Comparison of ENCODE assay signal across 23 cellular contexts in the genomic region with DNA sequence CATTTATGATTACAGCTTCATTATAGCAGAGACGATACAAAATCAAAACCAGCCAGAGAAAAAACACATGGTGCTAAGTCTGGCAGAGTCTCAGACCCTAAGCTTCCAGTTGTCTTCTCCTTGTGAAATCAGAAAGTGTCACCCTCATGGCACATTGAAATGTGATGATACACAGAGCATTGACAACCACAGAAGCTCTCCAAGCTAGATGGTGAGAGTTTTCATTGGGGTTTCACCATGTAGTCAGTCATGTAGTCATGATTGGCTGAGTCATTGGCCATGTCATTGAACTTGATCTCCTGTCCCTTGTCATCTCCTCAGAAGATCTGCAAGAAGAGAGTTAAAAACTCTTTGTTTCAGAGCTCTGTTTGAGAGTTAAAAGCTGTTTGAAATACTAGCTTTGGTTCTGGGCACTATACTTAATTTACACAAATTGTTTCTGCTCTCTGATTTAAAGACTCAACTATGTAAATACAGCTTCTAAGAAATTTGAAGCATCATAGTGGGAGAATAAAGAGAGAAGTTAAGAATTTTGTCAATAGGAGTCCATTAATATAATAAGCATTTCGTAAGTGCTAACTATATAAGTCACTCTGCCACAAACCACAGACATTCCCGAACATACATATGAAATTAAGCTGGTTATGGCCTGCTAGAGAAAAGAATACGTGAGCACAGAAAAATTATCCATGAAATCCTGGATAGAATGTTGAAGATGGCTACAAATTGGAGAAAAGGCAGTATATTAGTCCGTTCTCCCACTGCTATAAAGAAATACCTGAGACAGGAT.
A peak's percentile ranks its signal among the peaks of the same experiment; 100 is the strongest.
DNase-seq lines count a peak whose midpoint lies in the region; ATAC-seq and TF ChIP-seq lines count a peak whose summit lies in the region.
"Had no signal": no experiment of that assay in that cellular context is flagged by ENCODE, and none has a peak within 500 bp of the region (broad histone marks: within the 10 kb centered on the region; RNA-seq: fewer than 3 reads in every experiment).

No MANE protein-coding gene starts in this region.

- no peak overlapping the region for H4K91ac ChIP-seq in IMR-90 (ENCODE audit: insufficient read depth, low read depth, low read length)

- H3K9ac ChIP-seq in IMR-90 (ENCODE audit: low read depth, low read length) = no peak overlapping the region
- no peak overlapping the region for H3K9ac ChIP-seq in SK-N-MC (ENCODE audit: insufficient read length)
- H3K9ac ChIP-seq: BLaER1 treated with 17β-estradiol and CSF1 and Interleukin-3, amounts not matched to agents 10 nM and 100 nM; KMS-11 had no signal

- BruUV-seq in IMR-90 (replicated peaks; lab: Mats Ljungman, UMichigan) = no TSS peak

- no peak overlapping the region for H2AFZ ChIP-seq in IMR-90 (replicated peaks; ENCODE audit: low read length, poor library complexity)

- H3K4me3 ChIP-seq in IMR-90 (ENCODE audit: insufficient read depth, low read depth, low read length) (no peak overlapping the region), SK-N-MC (no peak overlapping the region), lower leg skin (ENCODE audit: low read depth, poor library complexity, severe bottlenecking) (no peak overlapping the region)
- H3K4me3 ChIP-seq: BLaER1 treated with 17β-estradiol and CSF1 and Interleukin-3, amounts not matched to agents 10 nM and 100 nM; SJCRH30 had no signal

- no peaks in the 10 kb centered on the region for H4K20me1 ChIP-seq in IMR-90 (ENCODE audit: insufficient read depth, low read length)
- H4K20me1 ChIP-seq: BLaER1 treated with 17β-estradiol and CSF1 and Interleukin-3, amounts not matched to agents 10 nM and 100 nM had no signal

- intact Hi-C loops in IMR-90 (cut with micrococcal nuclease) = no loop called here
- intact Hi-C loops in lower leg skin (cut with DNase I; ENCODE audit: low total_unique reads) = no loop called here

- H4K8ac ChIP-seq in IMR-90 (ENCODE audit: low read depth in 2 of 2, low read length in 2 of 2) = no peak overlapping the region

- H2BK120ac ChIP-seq in IMR-90 (ENCODE audit: low read depth, low read length) = no peak overlapping the region

- H3K27me3 Mint-ChIP-seq in activated T-cell treated with anti-CD3 and anti-CD28 coated beads, Interleukin-2, amount 50 U/mL, for 4 hours (ENCODE audit: low read depth) = no peaks in the 10 kb centered on the region
- H3K27me3 Mint-ChIP-seq in stimulated activated naive B cell treated with anti-CD40 and anti-IgM and Interleukin-4, amounts not matched to agents 10 μg/mL and 1 μg/mL and 100 μg/mL, for 72 hours = peaks cover 0 to 10% of the 10 kb centered on the region in 2 donors
- no peaks in the 10 kb centered on the region for H3K27me3 Mint-ChIP-seq in stimulated activated memory B cell treated with anti-CD40 and anti-IgM and Interleukin-4, amounts not matched to agents 10 μg/mL and 1 μg/mL and 100 μg/mL, for 72 hours
- H3K27me3 Mint-ChIP-seq: activated CD4-positive, alpha-beta memory T cell treated with anti-CD3 and anti-CD28 coated beads, Interleukin-2, amount 10 ng/mL, durations not matched to agents 7 days and 5 days; memory B cell had no signal

- no peak overlapping the region for H2BK20ac ChIP-seq in IMR-90 (ENCODE audit: low read depth, low read length)

- no peaks in the 10 kb centered on the region for H3K9me1 ChIP-seq in IMR-90 (ENCODE audit: insufficient read depth, low read length)

- H2AK9ac ChIP-seq in IMR-90 (replicated peaks; ENCODE audit: low read depth, low read length, poor library complexity) = no peak overlapping the region

- no peaks in the 10 kb centered on the region for H3K4me1 ChIP-seq in IMR-90 (ENCODE audit: control insufficient read depth, insufficient read depth, low read length)
- H3K4me1 ChIP-seq: SJCRH30 had no signal

- dilution Hi-C loops in IMR-90 (cut with HindIII; ENCODE audit: low sequenced_read_pairs, unreplicated experiment) = no loop called here

- no peaks in the 10 kb centered on the region for H3K79me1 ChIP-seq in IMR-90 (ENCODE audit: low read depth in 1 of 2, low read length in 2 of 2)

- WGBS in IMR-90 (ENCODE audit: extremely low coverage in 2 of 2, insufficient read length in 1 of 2), 2 experiments = no CpG with 5 or more reads among the region's 5 CpGs
- WGBS in lower leg skin, 2 donors = 74 to 79% methylated on average over 5 of the region's 5 CpGs

- H3K36me3 ChIP-seq in IMR-90 (ENCODE audit: control insufficient read depth, insufficient read depth, low read length) (no peaks in the 10 kb centered on the region), SK-N-MC (ENCODE audit: insufficient read depth, low read length) (no peaks in the 10 kb centered on the region)
- H3K36me3 ChIP-seq: BLaER1 treated with 17β-estradiol and CSF1 and Interleukin-3, amounts not matched to agents 10 nM and 100 nM; SJCRH30 had no signal

- in situ Hi-C loops in IMR-90 (cut with MboI; ENCODE audit: low sequenced_read_pairs) = no loop called here

- H3K27me3 ChIP-seq in IMR-90 (ENCODE audit: control insufficient read depth, insufficient read depth, low read length) = no peaks in the 10 kb centered on the region
- H3K27me3 ChIP-seq: BLaER1 treated with 17β-estradiol and CSF1 and Interleukin-3, amounts not matched to agents 10 nM and 100 nM; SJCRH30 had no signal

- no peak overlapping the region for H3K27ac ChIP-seq in IMR-90 (ENCODE audit: insufficient read depth, low read length)
- H3K27ac ChIP-seq in SK-N-MC = no peak overlapping the region
- H3K27ac ChIP-seq: KMS-11, SJCRH30 had no signal

- no peak for TF ChIP-seq RAD21 in IMR-90 (IDR thresholded peaks at IDR 0.05; ENCODE audit: low read length)

- TF ChIP-seq CTCF in IMR-90 (conservative IDR thresholded peaks at IDR 0.05; ENCODE audit: low read depth, low read length) = no peak
- no peak for TF ChIP-seq CTCF in lower leg skin (IDR thresholded peaks at IDR 0.05)

- H3K4me2 ChIP-seq in IMR-90 (ENCODE audit: low read depth, low read length) = no peak overlapping the region
- H3K4me2 ChIP-seq: BLaER1 treated with 17β-estradiol and CSF1 and Interleukin-3, amounts not matched to agents 10 nM and 100 nM; KMS-11 had no signal

- H3K4me3 Mint-ChIP-seq in activated T-cell treated with anti-CD3 and anti-CD28 coated beads, Interleukin-2, amount 50 U/mL, for 4 hours = no peak overlapping the region
- H3K4me3 Mint-ChIP-seq in stimulated activated naive B cell treated with anti-CD40 and anti-IgM and Interleukin-4, amounts not matched to agents 10 μg/mL and 1 μg/mL and 100 μg/mL, for 72 hours = no peak overlapping the region
- no peak overlapping the region for H3K4me3 Mint-ChIP-seq in stimulated activated memory B cell treated with anti-CD40 and anti-IgM and Interleukin-4, amounts not matched to agents 10 μg/mL and 1 μg/mL and 100 μg/mL, for 72 hours
- H3K4me3 Mint-ChIP-seq: activated CD4-positive, alpha-beta memory T cell treated with anti-CD3 and anti-CD28 coated beads, Interleukin-2, amount 10 ng/mL, durations not matched to agents 7 days and 5 days; activated naive CD4-positive, alpha-beta T cell treated with anti-CD3 and anti-CD28 coated beads for 36 hours; memory B cell; WTC11 had no signal

- H3K9me3 ChIP-seq in IMR-90 (ENCODE audit: control insufficient read depth, insufficient read depth, low read length) (no peaks in the 10 kb centered on the region), SK-N-MC (ENCODE audit: low read depth, low read length) (no peaks in the 10 kb centered on the region)
- H3K9me3 ChIP-seq: BLaER1 treated with 17β-estradiol and CSF1 and Interleukin-3, amounts not matched to agents 10 nM and 100 nM; SJCRH30 had no signal

- no peak overlapping the region for H2BK5ac ChIP-seq in IMR-90 (ENCODE audit: low read depth, low read length, poor library complexity, severe bottlenecking)

- DNase-seq in activated T-cell treated with anti-CD3 and anti-CD28 coated beads, Interleukin-2, amount 50 U/mL, for 4 hours = no peak
- DNase-seq in activated T-cell treated with anti-CD3 and anti-CD28 coated beads, Interleukin-2, amount 50 U/mL, for 1 hour = no peak
- DNase-seq in IMR-90 (peak; percentile 7), SK-N-MC (ENCODE audit: low read depth, low spot score) (peak; percentile 16), NCI-H2081 (lab: John Stamatoyannopoulos, UW) (no peak), lower leg skin (ENCODE audit: low spot score in 2 of 2) (no peak)
- DNase-seq in stimulated activated naive B cell treated with anti-CD40 and anti-IgM and Interleukin-4, amounts not matched to agents 10 μg/mL and 1 μg/mL and 100 μg/mL, for 72 hours = no peak
- DNase-seq: activated CD4-positive, alpha-beta memory T cell treated with anti-CD3 and anti-CD28 coated beads, Interleukin-2, amount 10 ng/mL, durations not matched to agents 7 days and 5 days; activated naive CD4-positive, alpha-beta T cell treated with anti-CD3 and anti-CD28 coated beads for 36 hours; activated T-cell treated with anti-CD3 and anti-CD28 coated beads for 4 hours; aorta; Calu3; effector CD8-positive, alpha-beta T cell; nucleus accumbens; OCI-M1; SJCRH30; stimulated activated CD4-positive, alpha-beta T cell treated with anti-CD3 and anti-CD28 coated beads, Interleukin-4, amount 100 ng/mL, for 1 hour had no signal

- H3K14ac ChIP-seq in IMR-90 (replicated peaks; ENCODE audit: low read depth, low read length) = no peak overlapping the region

- H3K27ac Mint-ChIP-seq in stimulated activated naive B cell treated with anti-CD40 and anti-IgM and Interleukin-4, amounts not matched to agents 10 μg/mL and 1 μg/mL and 100 μg/mL, for 72 hours = no peak overlapping the region
- H3K27ac Mint-ChIP-seq in stimulated activated memory B cell treated with anti-CD40 and anti-IgM and Interleukin-4, amounts not matched to agents 10 μg/mL and 1 μg/mL and 100 μg/mL, for 72 hours = no peak overlapping the region
- H3K27ac Mint-ChIP-seq: activated CD4-positive, alpha-beta memory T cell treated with anti-CD3 and anti-CD28 coated beads, Interleukin-2, amount 10 ng/mL, durations not matched to agents 7 days and 5 days; activated naive CD4-positive, alpha-beta T cell treated with anti-CD3 and anti-CD28 coated beads for 36 hours; memory B cell; WTC11 had no signal

- no peak overlapping the region for H3K18ac ChIP-seq in IMR-90 (ENCODE audit: low read depth, low read length)

- H4K5ac ChIP-seq in IMR-90 (ENCODE audit: low read depth, low read length) = no peak overlapping the region

- no peak overlapping the region for H2BK15ac ChIP-seq in IMR-90 (ENCODE audit: low read depth, low read length)

- TF ChIP-seq POLR2A in IMR-90 (IDR thresholded peaks at IDR 0.05; ENCODE audit: low read depth, low read length) (no peak), lower leg skin (IDR thresholded peaks at IDR 0.05) (no peak)

- no peaks in the 10 kb centered on the region for H3K36me3 Mint-ChIP-seq in activated T-cell treated with anti-CD3 and anti-CD28 coated beads, Interleukin-2, amount 50 U/mL, for 4 hours (ENCODE audit: insufficient read depth)
- H3K36me3 Mint-ChIP-seq in stimulated activated naive B cell treated with anti-CD40 and anti-IgM and Interleukin-4, amounts not matched to agents 10 μg/mL and 1 μg/mL and 100 μg/mL, for 72 hours = peaks cover 0 to 5% of the 10 kb centered on the region in 2 donors
- no peaks in the 10 kb centered on the region for H3K36me3 Mint-ChIP-seq in stimulated activated memory B cell treated with anti-CD40 and anti-IgM and Interleukin-4, amounts not matched to agents 10 μg/mL and 1 μg/mL and 100 μg/mL, for 72 hours
- H3K36me3 Mint-ChIP-seq: memory B cell had no signal

- peak; percentile 46 for ATAC-seq in activated T-cell treated with anti-CD3 and anti-CD28 coated beads, Interleukin-2, amount 50 U/mL, for 4 hours
- ATAC-seq in IMR-90 (ENCODE audit: low read depth) = no peak
- peak; percentile 45 to 69 for ATAC-seq in stimulated activated naive B cell treated with anti-CD40 and anti-IgM and Interleukin-4, amounts not matched to agents 10 μg/mL and 1 μg/mL and 100 μg/mL, for 72 hours (replicated peaks)
- ATAC-seq in stimulated activated memory B cell treated with anti-CD40 and anti-IgM and Interleukin-4, amounts not matched to agents 10 μg/mL and 1 μg/mL and 100 μg/mL, for 72 hours = no peak
- ATAC-seq: HCT116, WTC11 had no signal

- H3K56ac ChIP-seq in IMR-90 (ENCODE audit: extremely low read depth, insufficient read depth, low read length) = no peak overlapping the region

- no peak overlapping the region for H3K4ac ChIP-seq in IMR-90 (ENCODE audit: low read depth, low read length)

- POLR2A ChIA-PET in IMR-90 (lab: Charles Lee; ENCODE audit: unreplicated experiment) = no interaction called here

- H3K23ac ChIP-seq in IMR-90 (ENCODE audit: low read depth, low read length) = no peak overlapping the region

- CTCF ChIA-PET in IMR-90 (lab: Yijun Ruan, JAX) = interaction anchor here (0.6 kb wide), 1 partner anchor 74 kb away, joined by 3 read pairs; no protein-coding TSS in a partner anchor

- no peaks in the 10 kb centered on the region for H3K4me1 Mint-ChIP-seq in activated T-cell treated with anti-CD3 and anti-CD28 coated beads, Interleukin-2, amount 50 U/mL, for 4 hours (ENCODE audit: low read depth)
- H3K4me1 Mint-ChIP-seq in stimulated activated naive B cell treated with anti-CD40 and anti-IgM and Interleukin-4, amounts not matched to agents 10 μg/mL and 1 μg/mL and 100 μg/mL, for 72 hours = peaks cover 11 to 14% of the 10 kb centered on the region in 2 donors
- H3K4me1 Mint-ChIP-seq in stimulated activated memory B cell treated with anti-CD40 and anti-IgM and Interleukin-4, amounts not matched to agents 10 μg/mL and 1 μg/mL and 100 μg/mL, for 72 hours = no peaks in the 10 kb centered on the region
- H3K4me1 Mint-ChIP-seq: activated CD4-positive, alpha-beta memory T cell treated with anti-CD3 and anti-CD28 coated beads, Interleukin-2, amount 10 ng/mL, durations not matched to agents 7 days and 5 days; memory B cell had no signal

- no peak overlapping the region for H2AK5ac ChIP-seq in IMR-90 (ENCODE audit: low read depth, low read length)

- peaks cover 4% of the 10 kb centered on the region for H3K9me3 Mint-ChIP-seq in activated T-cell treated with anti-CD3 and anti-CD28 coated beads, Interleukin-2, amount 50 U/mL, for 4 hours
- H3K9me3 Mint-ChIP-seq in stimulated activated naive B cell treated with anti-CD40 and anti-IgM and Interleukin-4, amounts not matched to agents 10 μg/mL and 1 μg/mL and 100 μg/mL, for 72 hours = peaks cover 4% of the 10 kb centered on the region in 2 donors
- H3K9me3 Mint-ChIP-seq in stimulated activated memory B cell treated with anti-CD40 and anti-IgM and Interleukin-4, amounts not matched to agents 10 μg/mL and 1 μg/mL and 100 μg/mL, for 72 hours = no peaks in the 10 kb centered on the region
- H3K9me3 Mint-ChIP-seq: activated naive CD4-positive, alpha-beta T cell treated with anti-CD3 and anti-CD28 coated beads for 36 hours; memory B cell had no signal

Comparison
In these comparisons a context has a peak if more than half of its experiments do, and no peak if none do; other contexts are left out.
1. ATAC-seq: peak in activated T-cell treated with anti-CD3 and anti-CD28 coated beads, Interleukin-2, amount 50 U/mL, for 4 hours (2 of 2) and stimulated activated naive B cell treated with anti-CD40 and anti-IgM and Interleukin-4, amounts not matched to agents 10 μg/mL and 1 μg/mL and 100 μg/mL, for 72 hours (2 of 2); none in IMR-90 (single experiment) and stimulated activated memory B cell treated with anti-CD40 and anti-IgM and Interleukin-4, amounts not matched to agents 10 μg/mL and 1 μg/mL and 100 μg/mL, for 72 hours (single experiment).
2. DNase-seq: peak in IMR-90 (single experiment) and SK-N-MC (single experiment); none in activated T-cell treated with anti-CD3 and anti-CD28 coated beads, Interleukin-2, amount 50 U/mL, for 4 hours (single experiment), activated T-cell treated with anti-CD3 and anti-CD28 coated beads, Interleukin-2, amount 50 U/mL, for 1 hour (single experiment), stimulated activated naive B cell treated with anti-CD40 and anti-IgM and Interleukin-4, amounts not matched to agents 10 μg/mL and 1 μg/mL and 100 μg/mL, for 72 hours (single experiment), NCI-H2081 (0 of 2) and lower leg skin (0 of 2).